ENCODE assay signal across 12 cellular contexts in the genomic region with DNA sequence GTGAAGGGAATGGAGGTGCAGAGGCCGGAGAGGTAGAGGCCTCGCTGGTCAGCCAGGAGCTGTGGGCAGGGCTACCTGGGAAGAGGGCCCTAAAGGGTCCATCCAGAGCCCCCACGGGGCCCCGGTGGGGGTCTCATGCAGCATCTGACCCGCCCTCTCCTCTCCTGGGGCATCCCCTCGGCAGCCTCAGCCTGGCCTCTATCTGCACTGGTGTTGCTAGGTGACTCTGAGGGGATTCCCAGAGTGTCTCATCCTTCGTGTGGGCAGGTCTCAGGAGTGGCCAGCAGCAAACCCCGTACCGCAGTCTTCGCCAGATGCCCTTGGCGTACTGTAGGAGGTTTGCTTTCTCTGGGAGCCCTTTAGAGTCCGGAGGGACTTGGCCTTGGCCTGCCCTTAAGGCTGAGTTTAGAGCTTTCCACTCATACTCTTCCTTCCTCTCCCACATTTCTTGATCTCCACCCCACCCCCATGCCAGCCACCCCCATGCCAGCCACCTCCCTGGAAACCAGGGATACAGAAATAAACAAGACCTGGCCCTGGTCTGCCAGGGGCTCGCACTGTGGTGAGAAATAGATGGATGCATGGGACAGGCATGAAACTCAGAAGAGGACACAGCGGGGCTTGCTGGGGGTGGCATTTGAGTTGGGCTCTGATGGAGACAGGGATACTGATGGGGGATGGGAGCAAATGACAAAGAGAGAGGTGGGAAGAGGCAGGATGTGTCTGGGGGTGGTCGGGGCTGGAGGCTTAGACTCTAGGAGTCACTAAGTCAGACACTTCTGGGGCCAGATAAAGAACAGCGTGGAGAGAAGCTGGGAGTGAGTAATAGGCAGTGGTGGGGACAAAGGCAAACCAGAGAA. TPM values are rescaled to one million over a fixed set of nuclear protein-coding genes. Genes with fewer than 3 reads are reported as not detected.
DNase-seq lines count a peak whose midpoint lies in the region; ATAC-seq, FAIRE-seq and TF ChIP-seq lines count a peak whose summit lies in the region.
"Had no signal": no experiment of that assay in that cellular context is flagged by ENCODE, and none has a peak within 500 bp of the region (broad histone marks: within the 10 kb centered on the region; RNA-seq: fewer than 3 reads in every experiment).

No MANE protein-coding gene starts in this region.

- H2AK5ac ChIP-seq in mesenchymal stem cell (ENCODE audit: low read length, severe bottlenecking) = peak overlapping the region; percentile 8

- H3K4me3 Mint-ChIP-seq in activated naive CD8-positive, alpha-beta T cell treated with anti-CD3 and anti-CD28 coated beads for 36 hours = no peak overlapping the region
- H3K4me3 Mint-ChIP-seq: CD8-positive, alpha-beta T cell had no signal

- no peak overlapping the region for H3K14ac ChIP-seq in mesenchymal stem cell (ENCODE audit: low read length in 2 of 2)

- FAIRE-seq in A549 (lab: Jason Lieb, UNC) = no peak
- FAIRE-seq in GM12892 (lab: Jason Lieb, UNC) = peak; percentile 95

- peak overlapping the region; percentile 13 for H3K9ac ChIP-seq in mesenchymal stem cell (ENCODE audit: low read length)

- H3K4me1 ChIP-seq in A549 (peaks cover 37% of the 10 kb centered on the region), mesenchymal stem cell (ENCODE audit: control insufficient read depth, insufficient read depth, low read depth, low read length) (peaks cover 38% of the 10 kb centered on the region)
- H3K4me1 ChIP-seq: adrenal gland had no signal

- H3K27ac Mint-ChIP-seq in activated naive CD8-positive, alpha-beta T cell treated with anti-CD3 and anti-CD28 coated beads for 36 hours = no peak overlapping the region
- H3K27ac Mint-ChIP-seq: CD8-positive, alpha-beta T cell had no signal

- H3K4ac ChIP-seq in mesenchymal stem cell (ENCODE audit: low read depth in 1 of 2, low read length in 2 of 2) = peak overlapping the region in 1 of 2 experiments; percentile 4

- no peak for TF ChIP-seq RAD21 in A549 (conservative IDR thresholded peaks at IDR 0.05 in 1 of 2, IDR thresholded peaks at IDR 0.05 in 1 of 2)

- no peak overlapping the region for H3K18ac ChIP-seq in mesenchymal stem cell (ENCODE audit: low read depth in 1 of 2, low read length in 2 of 2)

- H3K27me3 Mint-ChIP-seq in activated naive CD8-positive, alpha-beta T cell treated with anti-CD3 and anti-CD28 coated beads for 36 hours = no peaks in the 10 kb centered on the region

- H3K36me3 Mint-ChIP-seq in activated naive CD8-positive, alpha-beta T cell treated with anti-CD3 and anti-CD28 coated beads for 36 hours = no peaks in the 10 kb centered on the region
- H3K36me3 Mint-ChIP-seq: CD8-positive, alpha-beta T cell had no signal

- no peak overlapping the region for H2BK5ac ChIP-seq in mesenchymal stem cell (ENCODE audit: low read depth, low read length, poor library complexity, severe bottlenecking)

- H3K4me2 ChIP-seq in A549 (peak overlapping the region; percentile 27), mesenchymal stem cell (ENCODE audit: low read length, poor library complexity, severe bottlenecking) (no peak overlapping the region)

- no peak overlapping the region for H2BK15ac ChIP-seq in mesenchymal stem cell (ENCODE audit: low read depth, poor library complexity, severe bottlenecking)

- no peak overlapping the region for H2AFZ ChIP-seq in mesenchymal stem cell (ENCODE audit: low read depth, low read length)

- peak overlapping the region; percentile 0 to 29 for H2BK12ac ChIP-seq in mesenchymal stem cell (ENCODE audit: low read length in 2 of 2)

- peaks cover 0 to 5% of the 10 kb centered on the region in 2 experiments for H3K27me3 ChIP-seq in mesenchymal stem cell (ENCODE audit: control insufficient read depth in 1 of 2, insufficient read depth in 1 of 2, low read length in 2 of 2)
- H3K27me3 ChIP-seq: adrenal gland had no signal

- H3K23ac ChIP-seq in mesenchymal stem cell (ENCODE audit: low read length in 2 of 2) = no peak overlapping the region

- no peak overlapping the region for H4K8ac ChIP-seq in mesenchymal stem cell (ENCODE audit: low read length)

- H3K9me3 ChIP-seq in A549 (no peaks in the 10 kb centered on the region), mesenchymal stem cell (ENCODE audit: control insufficient read depth, low read length) (no peaks in the 10 kb centered on the region)
- H3K9me3 ChIP-seq: adrenal gland had no signal

- H3K9me3 Mint-ChIP-seq in activated naive CD8-positive, alpha-beta T cell treated with anti-CD3 and anti-CD28 coated beads for 36 hours = no peaks in the 10 kb centered on the region
- H3K9me3 Mint-ChIP-seq: CD8-positive, alpha-beta T cell had no signal

- H3K79me1 ChIP-seq in mesenchymal stem cell (replicated peaks; ENCODE audit: low read length, poor library complexity, severe bottlenecking) = no peaks in the 10 kb centered on the region

- H2BK120ac ChIP-seq in mesenchymal stem cell (ENCODE audit: low read depth, low read length) = no peak overlapping the region

- POLR2A ChIA-PET in A549 (lab: Yijun Ruan, JAX) = interaction anchor here (0.7 to 1.0 kb wide), 2 partner anchors 43 to 105 kb away, joined by 3 to 4 read pairs; a partner anchor contains a TSS

- H3K36me3 ChIP-seq in mesenchymal stem cell (ENCODE audit: control insufficient read depth in 1 of 2, insufficient read depth in 2 of 2, low read depth in 1 of 2, low read length in 2 of 2) = no peaks in the 10 kb centered on the region
- H3K36me3 ChIP-seq: adrenal gland had no signal

- peaks cover 19% of the 10 kb centered on the region for H3K4me1 Mint-ChIP-seq in activated naive CD8-positive, alpha-beta T cell treated with anti-CD3 and anti-CD28 coated beads for 36 hours

- ATAC-seq in A549 (peak; percentile 54 to 77), HG03378 (IDR thresholded peaks at IDR 0.05; ENCODE audit: unreplicated experiment) (no peak), HG03439 (IDR thresholded peaks at IDR 0.05; ENCODE audit: unreplicated experiment) (no peak)

- H3K27ac ChIP-seq in A549 = peak overlapping the region; percentile 65 to 86
- H3K27ac ChIP-seq in mesenchymal stem cell (ENCODE audit: low read length, poor library complexity, severe bottlenecking) = no peak overlapping the region
- H3K27ac ChIP-seq: adrenal gland had no signal

- no peak for TF ChIP-seq EP300 in A549 (IDR thresholded peaks at IDR 0.05)

- no peak for TF ChIP-seq POLR2A in A549 (IDR thresholded peaks at IDR 0.05; ENCODE audit: low read length)
- TF ChIP-seq POLR2A in GM12892 (IDR thresholded peaks at IDR 0.05; ENCODE audit: low read depth, low read length) = no peak

- no peak overlapping the region for H3K4me3 ChIP-seq in A549
- H3K4me3 ChIP-seq in mesenchymal stem cell (ENCODE audit: insufficient read depth in 1 of 2, low read depth in 1 of 2, low read length in 2 of 2) = no peak overlapping the region
- H3K4me3 ChIP-seq: adrenal gland had no signal

- WGBS in A549 (ENCODE audit: missing lambda C conversion rate) = 38% methylated on average over 14 of the region's 16 CpGs
- WGBS in mesenchymal stem cell = 77% methylated on average over 16 of the region's 16 CpGs

- TF ChIP-seq CTCF in A549 (IDR thresholded peaks at IDR 0.05) = no peak

- peak; percentile 64 to 66 for DNase-seq in A549 (ENCODE audit: low read depth in 1 of 2, low spot score in 1 of 2)
- peak; percentile 41 for DNase-seq in GM12892 (ENCODE audit: insufficient read length)
- DNase-seq in activated naive CD8-positive, alpha-beta T cell treated with anti-CD3 and anti-CD28 coated beads for 36 hours = peak; percentile 28
- peak; percentile 67 for DNase-seq in mesenchymal stem cell
- DNase-seq in NCI-H2107 (lab: John Stamatoyannopoulos, UW) = no peak
- DNase-seq in retina = no peak
- DNase-seq: adrenal gland; CD8-positive, alpha-beta T cell; left cardiac atrium had no signal

- CTCF ChIA-PET in A549 (lab: Yijun Ruan, JAX) = interaction anchor here (0.7 to 8.8 kb wide), 36 partner anchors 9 to 336 kb away, joined by 3 to 215 read pairs (median 9); a partner anchor contains a TSS

- no peak overlapping the region for H4K91ac ChIP-seq in mesenchymal stem cell (ENCODE audit: low read length)

TF ChIP-seq in A549, 52 proteins besides CTCF, POLR2A, EP300 and RAD21:
- no peak for TF ChIP-seq FOSL2 (IDR thresholded peaks at IDR 0.05)
- TF ChIP-seq FOSL2 (CRISPR knock-in tag; IDR thresholded peaks at IDR 0.05) = peak; percentile 6; the same call in 1 of the 2 replicates
- TF ChIP-seq, protein P1, sequence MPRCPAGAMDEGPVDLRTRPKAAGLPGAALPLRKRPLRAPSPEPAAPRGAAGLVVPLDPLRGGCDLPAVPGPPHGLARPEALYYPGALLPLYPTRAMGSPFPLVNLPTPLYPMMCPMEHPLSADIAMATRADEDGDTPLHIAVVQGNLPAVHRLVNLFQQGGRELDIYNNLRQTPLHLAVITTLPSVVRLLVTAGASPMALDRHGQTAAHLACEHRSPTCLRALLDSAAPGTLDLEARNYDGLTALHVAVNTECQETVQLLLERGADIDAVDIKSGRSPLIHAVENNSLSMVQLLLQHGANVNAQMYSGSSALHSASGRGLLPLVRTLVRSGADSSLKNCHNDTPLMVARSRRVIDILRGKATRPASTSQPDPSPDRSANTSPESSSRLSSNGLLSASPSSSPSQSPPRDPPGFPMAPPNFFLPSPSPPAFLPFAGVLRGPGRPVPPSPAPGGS (IDR thresholded peaks at IDR 0.05) = no peak
- no peak for TF ChIP-seq CBX8 (IDR thresholded peaks at IDR 0.05)

RNA-seq across cellular contexts. Expression of a gene that starts 9.9 kb away (rescaled TPM):
- polyA plus RNA-seq in A549 (2011; rRNA removed) (0.26 and 0.28 TPM in 2 replicates), A549 (2017; fragmentation: RNase III; extraction: RNeasy Plus Mini Kit Qiagen cat#74134 plus additional on column Dnase treatment) (0.07 to 0.22 TPM (median 0.15 TPM) in 3 replicates)
- polyA plus RNA-seq in A549 (2012; cell fraction: cytosol; rRNA removed) = 0.07 and 0.19 TPM in 2 replicates
- polyA plus RNA-seq in A549 (2012; cell fraction: nucleus; rRNA removed) = 0.23 and 0.32 TPM in 2 replicates
- 0.15 and 0.54 TPM in 2 replicates for polyA minus RNA-seq in A549 (2011; rRNA and poly(A)+ RNA removed)
- polyA plus RNA-seq in GM12892 (2012; ENCODE audit: missing spikeins) = 0.95 TPM
- total RNA-seq in activated naive CD8-positive, alpha-beta T cell treated with anti-CD3 and anti-CD28 coated beads for 36 hours = not detected
- polyA plus RNA-seq in mesenchymal stem cell (2013, experiment 1 of 2) = 0.03 TPM
- not detected for polyA plus RNA-seq in mesenchymal stem cell (2013, experiment 2 of 2)
- total RNA-seq: CD8-positive, alpha-beta T cell; epithelial cell of proximal tubule had no signal

RNA-seq across cellular contexts. Expression of a gene that starts 42.7 kb away (rescaled TPM):
- polyA plus RNA-seq in A549 (2011; rRNA removed) (11.0 and 12.8 TPM in 2 replicates), A549 (2017; fragmentation: RNase III; extraction: RNeasy Plus Mini Kit Qiagen cat#74134 plus additional on column Dnase treatment) (19.8 to 22.0 TPM (median 20.5 TPM) in 3 replicates)
- 11.1 and 15.8 TPM in 2 replicates for polyA plus RNA-seq in A549 (2012; cell fraction: cytosol; rRNA removed)
- 38.5 and 42.5 TPM in 2 replicates for polyA plus RNA-seq in A549 (2012; cell fraction: nucleus; rRNA removed)
- 18.1 and 22.7 TPM in 2 replicates for polyA minus RNA-seq in A549 (2011; rRNA and poly(A)+ RNA removed)
- 3.2 TPM for polyA plus RNA-seq in GM12892 (2012; ENCODE audit: missing spikeins)
- 10 to 100 TPM; 10.3 to 10.4 TPM for total RNA-seq in activated naive CD8-positive, alpha-beta T cell treated with anti-CD3 and anti-CD28 coated beads for 36 hours
- 2.9 TPM for polyA plus RNA-seq in mesenchymal stem cell (2013, experiment 1 of 2)
- polyA plus RNA-seq in mesenchymal stem cell (2013, experiment 2 of 2) = 2.8 TPM

Comparison
In these comparisons a context has a peak if more than half of its experiments do, and no peak if none do; other contexts are left out.
1. ATAC-seq: peak in A549 (2 of 2); none in HG03378 (single experiment) and HG03439 (single experiment).
2. DNase-seq: peak in A549 (2 of 2), GM12892 (single experiment), activated naive CD8-positive, alpha-beta T cell treated with anti-CD3 and anti-CD28 coated beads for 36 hours (single experiment) and mesenchymal stem cell (single experiment); none in NCI-H2107 (single experiment) and retina (single experiment).